ENCODE assay signal across 2 cellular contexts in genomic region chr14:58826845-58827686, GRCh38.
TF ChIP-seq lines count a peak whose summit lies in the region.

No MANE protein-coding gene starts in this region.

TF ChIP-seq in HCT116, 20 proteins besides CTCF, POLR2A, EP300 and RAD21 (continued from another document):
- no peak for TF ChIP-seq CBX3 (IDR thresholded peaks at IDR 0.05; ENCODE audit: low read depth)

TF ChIP-seq in WTC11, 78 proteins besides CTCF, POLR2A, EP300 and RAD21:
- TF ChIP-seq ATF2 (CRISPR knock-in tag; IDR thresholded peaks at IDR 0.05; ENCODE audit: borderline replicate concordance, low read depth) = no peak
- no peak for TF ChIP-seq TCF7 (CRISPR knock-in tag; IDR thresholded peaks at IDR 0.05; ENCODE audit: low read depth)
TF ChIP-seq in WTC11: peak in this region for 0.
